20 cellular contexts compared by ENCODE assay signal in the genomic region with DNA sequence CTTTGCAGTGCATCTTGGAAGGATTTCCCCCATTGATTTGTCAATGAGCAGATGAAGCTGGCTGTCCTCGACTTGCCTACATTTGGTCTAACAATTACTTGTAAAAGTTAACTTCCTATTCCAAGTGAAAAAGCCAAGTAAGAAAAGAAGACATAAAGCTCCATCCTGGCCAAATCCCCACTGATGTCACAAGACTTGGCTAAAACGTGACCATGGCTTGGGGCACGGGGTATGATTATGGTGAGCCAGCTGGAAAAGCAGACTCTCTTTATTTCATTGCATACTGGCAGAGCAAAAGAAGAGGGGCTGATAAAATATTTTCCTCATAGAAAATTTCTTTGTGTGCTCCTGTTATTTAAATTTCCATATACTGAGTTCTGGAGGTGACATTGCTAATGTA. TPM values are rescaled to one million over a fixed set of nuclear protein-coding genes. Genes with fewer than 3 reads are reported as not detected.
A peak's percentile ranks its signal among the peaks of the same experiment; 100 is the strongest.
DNase-seq lines count a peak whose midpoint lies in the region; ATAC-seq and TF ChIP-seq lines count a peak whose summit lies in the region.
"Had no signal": no experiment of that assay in that cellular context is flagged by ENCODE, and none has a peak within 500 bp of the region (broad histone marks: within the 10 kb centered on the region; RNA-seq: fewer than 3 reads in every experiment).

No MANE protein-coding gene starts in this region.

- H3K4me1 ChIP-seq in adipocyte (ENCODE audit: control insufficient read depth, insufficient read depth, low read length) (peaks cover 41% of the 10 kb centered on the region), left lung (peaks cover 16 to 47% of the 10 kb centered on the region in 2 donors), upper lobe of left lung (peaks cover 3 to 24% (median 18%) of the 10 kb centered on the region in 4 donors)
- H3K4me1 ChIP-seq: Caco-2 had no signal

- DNase-seq in adipocyte (ENCODE audit: low read depth) (no peak), fibroblast of pulmonary artery (ENCODE audit: low read depth) (peak; percentile 23), left lung (no peak), upper lobe of left lung (no peak)
- no peak for DNase-seq in effector CD8-positive, alpha-beta T cell (lab: John Stamatoyannopoulos, UW)
- DNase-seq: Caco-2; CD4-positive, alpha-beta T cell; DMS 273 treated with DMSO at 0.1 percent for 48 hours; DND-41; GOT3; IMR-90; NCI-H1436 treated with DMSO at 0.1 percent for 48 hours; NCI-H1930; NCI-H748 treated with DMSO at 0.1 percent for 48 hours had no signal

- whole genome bisulfite sequencing in upper lobe of left lung, 2 donors, result 35 to 55% methylated on average over 3 of the region's 3 CpGs

- H3K27me3 ChIP-seq in adipocyte (replicated peaks; ENCODE audit: control insufficient read depth, insufficient read depth, low read length) (no peaks in the 10 kb centered on the region), left lung (no peaks in the 10 kb centered on the region), upper lobe of left lung (no peaks in the 10 kb centered on the region)

- no peaks in the 10 kb centered on the region for H3K36me3 ChIP-seq in adipocyte (ENCODE audit: control insufficient read depth, insufficient read depth, low read length, severe bottlenecking)
- H3K36me3 ChIP-seq in left lung, result no peaks in the 10 kb centered on the region
- H3K36me3 ChIP-seq in upper lobe of left lung, result no peaks in the 10 kb centered on the region

- peak; percentile 13 for ATAC-seq in left lung
- no peak for ATAC-seq in upper lobe of left lung (ENCODE audit: low FRiP score in 2 of 2)
- no peak for ATAC-seq in HG02938 (IDR thresholded peaks at IDR 0.05; ENCODE audit: unreplicated experiment)
- ATAC-seq in HG03159 (IDR thresholded peaks at IDR 0.05; ENCODE audit: unreplicated experiment), result no peak
- ATAC-seq: GM12878, HCT116 had no signal

- peak overlapping the region; percentile 15 to 57 for H3K27ac ChIP-seq in left lung
- peak overlapping the region in 3 of 4 donors; percentile 42 to 53 (median 45) for H3K27ac ChIP-seq in upper lobe of left lung
- H3K27ac ChIP-seq: KMS-11, RWPE1 had no signal

- TF ChIP-seq POLR2A in upper lobe of left lung (IDR thresholded peaks at IDR 0.05), result no peak

- TF ChIP-seq EP300 in upper lobe of left lung (IDR thresholded peaks at IDR 0.05), result no peak

- TF ChIP-seq CTCF in fibroblast of pulmonary artery (IDR thresholded peaks at IDR 0.05; ENCODE audit: low read length, missing control alignments), result no peak
- no peak for TF ChIP-seq CTCF in left lung (IDR thresholded peaks at IDR 0.05)
- TF ChIP-seq CTCF in upper lobe of left lung (IDR thresholded peaks at IDR 0.05), result no peak

- intact Hi-C loops in left lung (cut with DNase I), result no loop called here

- H3K4me3 ChIP-seq in adipocyte (ENCODE audit: low read length) (peak overlapping the region; percentile 14), fibroblast of pulmonary artery (replicated peaks; ENCODE audit: low read depth, low read length) (no peak overlapping the region), left lung (no peak overlapping the region), upper lobe of left lung (no peak overlapping the region)
- H3K4me3 ChIP-seq: GM12878 had no signal

- H3K9me3 ChIP-seq in adipocyte (ENCODE audit: control insufficient read depth, low read length) (no peaks in the 10 kb centered on the region), left lung (no peaks in the 10 kb centered on the region), upper lobe of left lung (no peaks in the 10 kb centered on the region)
- H3K9me3 ChIP-seq: Caco-2 had no signal

- no peak overlapping the region for H3K9ac ChIP-seq in adipocyte (ENCODE audit: low read length)
- H3K9ac ChIP-seq: KMS-11 had no signal

RNA-seq across cellular contexts. Expression of a gene that starts 25.5 kb away (rescaled TPM):
- total RNA-seq in left lung (10 to 100 TPM; 37.0 to 47.8 TPM), upper lobe of left lung (10 to 100 TPM; 20.8 to 59.7 (median 39.8) TPM)
- total RNA-seq: GM12878 had no signal
